ENCODE assay signal across 8 cellular contexts in the genomic region with DNA sequence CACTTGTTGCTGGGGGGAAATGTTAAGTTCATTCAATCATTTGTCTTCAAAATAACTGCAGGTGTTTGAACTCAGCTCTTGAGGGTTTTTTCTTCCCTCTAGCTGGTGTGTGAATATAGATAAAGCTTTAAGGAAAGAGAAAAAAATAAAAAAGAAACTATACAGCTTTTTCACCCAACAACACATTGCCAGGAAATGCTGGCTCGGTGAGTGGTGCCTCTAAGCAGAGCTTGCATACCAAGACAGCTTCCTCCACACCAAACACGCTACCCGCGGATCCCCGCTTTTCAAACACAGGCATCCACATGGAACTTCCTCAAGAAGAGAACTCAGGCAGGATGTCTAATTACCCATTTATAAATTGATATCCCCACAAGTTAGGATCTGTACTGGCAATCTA.
DNase-seq lines count a peak whose midpoint lies in the region; ATAC-seq, FAIRE-seq and TF ChIP-seq lines count a peak whose summit lies in the region.

No MANE protein-coding gene starts in this region.

- H3K27ac ChIP-seq in H9 (ENCODE audit: insufficient read length, low read depth, low read length): no peak overlapping the region
- no peak overlapping the region for H3K27ac ChIP-seq in PC-9

- intact Hi-C loops in activated CD4-positive, alpha-beta T cell treated with anti-CD3 and anti-CD28 coated beads, Interleukin-2, amount 10 ng/mL, durations not matched to agents 24 days and 14 days (cut with micrococcal nuclease): loop anchor here (2.0 to 5.0 kb wide), 2 partner anchors 16 to 47 kb away; no protein-coding TSS in a partner anchor
- intact Hi-C loops in PC-9 (cut with micrococcal nuclease; ENCODE audit: unreplicated experiment): no loop called here

- H3K4me2 ChIP-seq in H9 (ENCODE audit: insufficient read depth, insufficient read length, low read length): no peak overlapping the region
- H3K4me2 ChIP-seq in PC-9: no peak overlapping the region

- peaks cover 10% of the 10 kb centered on the region for H3K9me3 Mint-ChIP-seq in activated CD4-positive, alpha-beta T cell treated with anti-CD3 and anti-CD28 coated beads, Interleukin-2, amount 10 ng/mL, durations not matched to agents 24 days and 14 days
- H3K9me3 Mint-ChIP-seq in naive thymus-derived CD8-positive, alpha-beta T cell: no peaks in the 10 kb centered on the region
- H3K9me3 Mint-ChIP-seq in nephron progenitor cell (no peaks in the 10 kb centered on the region), H9 (no peaks in the 10 kb centered on the region)

- no peak for FAIRE-seq in GM19239 (lab: Jason Lieb, UNC)

- H3K9ac ChIP-seq in H9 (ENCODE audit: extremely low read depth, insufficient read length, low read length): no peak overlapping the region

- WGBS in H9 (ENCODE audit: extremely low coverage, insufficient read length, low lambda C conversion rate): no CpG with 5 or more reads among the region's 5 CpGs

- H3K9me3 ChIP-seq in H9 (ENCODE audit: control insufficient read depth, low read depth, low read length) (no peaks in the 10 kb centered on the region), PC-9 (ENCODE audit: insufficient read depth, low read depth) (no peaks in the 10 kb centered on the region)

- H3K14ac ChIP-seq in H9 (ENCODE audit: insufficient read depth, low read length): no peak overlapping the region

- no peak overlapping the region for H2BK5ac ChIP-seq in H9 (ENCODE audit: insufficient read length, low read length)

- CTCF ChIA-PET in PC-9 (lab: Charles Lee): no interaction called here

- POLR2A ChIA-PET in naive thymus-derived CD8-positive, alpha-beta T cell (lab: Charles Lee): no interaction called here
- POLR2A ChIA-PET in PC-9 (lab: Charles Lee; ENCODE audit: unreplicated experiment): no interaction called here

- no peaks in the 10 kb centered on the region for H3K27me3 Mint-ChIP-seq in activated CD4-positive, alpha-beta T cell treated with anti-CD3 and anti-CD28 coated beads, Interleukin-2, amount 10 ng/mL, durations not matched to agents 24 days and 14 days
- no peaks in the 10 kb centered on the region for H3K27me3 Mint-ChIP-seq in naive thymus-derived CD8-positive, alpha-beta T cell
- no peaks in the 10 kb centered on the region for H3K27me3 Mint-ChIP-seq in nephron progenitor cell (ENCODE audit: low read depth, poor library complexity)
- H3K27me3 Mint-ChIP-seq in H9 (ENCODE audit: low read depth): no peaks in the 10 kb centered on the region

- H2BK20ac ChIP-seq in H9 (ENCODE audit: low read depth, low read length, poor library complexity, severe bottlenecking): no peak overlapping the region

- H3K23me2 ChIP-seq in H9 (ENCODE audit: insufficient read length, low read depth, low read length, poor library complexity, severe bottlenecking): no peaks in the 10 kb centered on the region

- H2AFZ ChIP-seq in H9 (ENCODE audit: low read length) (no peak overlapping the region), PC-9 (no peak overlapping the region)

- TF ChIP-seq CTCF in nephron progenitor cell (IDR thresholded peaks at IDR 0.05): no peak
- no peak for TF ChIP-seq CTCF in H9 (conservative IDR thresholded peaks at IDR 0.05)
- TF ChIP-seq CTCF in PC-9 (conservative IDR thresholded peaks at IDR 0.05): no peak

- H3K4me3 ChIP-seq in PC-9: no peak overlapping the region

- no peaks in the 10 kb centered on the region for H3K79me1 ChIP-seq in H9 (ENCODE audit: insufficient read depth, low read depth, low read length, poor library complexity, severe bottlenecking)

- H3K9me2 ChIP-seq in PC-9 (ENCODE audit: insufficient read depth): no peaks in the 10 kb centered on the region

- no peaks in the 10 kb centered on the region for H3F3A ChIP-seq in PC-9 (ENCODE audit: insufficient read depth, low read depth)

- H4K8ac ChIP-seq in H9 (replicated peaks; ENCODE audit: insufficient read length, low read depth, low read length): no peak overlapping the region

- H3K4me1 ChIP-seq in H9 (ENCODE audit: insufficient read depth, low read length): no peaks in the 10 kb centered on the region
- H3K4me1 ChIP-seq in PC-9 (replicated peaks; ENCODE audit: insufficient read depth): no peaks in the 10 kb centered on the region

- no peak overlapping the region for H2BK12ac ChIP-seq in H9 (ENCODE audit: insufficient read length, low read depth, low read length)

- H3K36me3 Mint-ChIP-seq in activated CD4-positive, alpha-beta T cell treated with anti-CD3 and anti-CD28 coated beads, Interleukin-2, amount 10 ng/mL, durations not matched to agents 24 days and 14 days (ENCODE audit: low read depth): peaks cover 1% of the 10 kb centered on the region
- H3K36me3 Mint-ChIP-seq in naive thymus-derived CD8-positive, alpha-beta T cell: no peaks in the 10 kb centered on the region
- no peaks in the 10 kb centered on the region for H3K36me3 Mint-ChIP-seq in nephron progenitor cell (ENCODE audit: low read depth)
- no peaks in the 10 kb centered on the region for H3K36me3 Mint-ChIP-seq in H9 (ENCODE audit: insufficient read depth in 1 of 3, low read depth in 3 of 3)

- no TSS peak for BruUV-seq in PC-9 (replicated peaks; lab: Mats Ljungman, UMichigan)

- peak overlapping the region; percentile 88 for H3K27ac Mint-ChIP-seq in activated CD4-positive, alpha-beta T cell treated with anti-CD3 and anti-CD28 coated beads, Interleukin-2, amount 10 ng/mL, durations not matched to agents 24 days and 14 days
- peak overlapping the region in 6 of 10 donors; percentile 7 to 77 (median 33) for H3K27ac Mint-ChIP-seq in naive thymus-derived CD8-positive, alpha-beta T cell
- H3K27ac Mint-ChIP-seq in nephron progenitor cell: no peak overlapping the region
- H3K27ac Mint-ChIP-seq in H9: no peak overlapping the region

- no peak overlapping the region for H4K91ac ChIP-seq in H9 (ENCODE audit: insufficient read length, low read depth, low read length)

- ATAC-seq in GM18858 (IDR thresholded peaks at IDR 0.05; ENCODE audit: unreplicated experiment): peak; percentile 33
- ATAC-seq in HG02973 (IDR thresholded peaks at IDR 0.05; ENCODE audit: unreplicated experiment): peak; percentile 54
- peak; percentile 42 to 83 for ATAC-seq in naive thymus-derived CD8-positive, alpha-beta T cell

- H2AK5ac ChIP-seq in H9 (ENCODE audit: insufficient read length, low read length): no peak overlapping the region

- H3K56ac ChIP-seq in H9 (ENCODE audit: insufficient read length, low read depth, low read length): no peak overlapping the region

- peak; percentile 88 for DNase-seq in activated CD4-positive, alpha-beta T cell treated with anti-CD3 and anti-CD28 coated beads, Interleukin-2, amount 10 ng/mL, durations not matched to agents 24 days and 14 days
- DNase-seq in naive thymus-derived CD8-positive, alpha-beta T cell: peak in 4 of 10 donors; percentile 8 to 39 (median 27)
- DNase-seq in GM19239 (ENCODE audit: insufficient read length, low spot score) (no peak), nephron progenitor cell (no peak), H9 (no peak), PC-9 (no peak)

- H3K36me3 ChIP-seq in PC-9 (ENCODE audit: low read depth): no peaks in the 10 kb centered on the region

- H4K20me1 ChIP-seq in H9 (ENCODE audit: control insufficient read depth, insufficient read depth, insufficient read length) (no peaks in the 10 kb centered on the region), PC-9 (ENCODE audit: insufficient read depth) (no peaks in the 10 kb centered on the region)

- no peak overlapping the region for H3K4ac ChIP-seq in H9 (ENCODE audit: low read depth, low read length)

- peaks cover 49% of the 10 kb centered on the region for H3K4me1 Mint-ChIP-seq in activated CD4-positive, alpha-beta T cell treated with anti-CD3 and anti-CD28 coated beads, Interleukin-2, amount 10 ng/mL, durations not matched to agents 24 days and 14 days
- H3K4me1 Mint-ChIP-seq in naive thymus-derived CD8-positive, alpha-beta T cell: peaks cover 12 to 27% (median 22%) of the 10 kb centered on the region in 4 donors
- peaks cover 4% of the 10 kb centered on the region for H3K4me1 Mint-ChIP-seq in nephron progenitor cell
- peaks cover 0 to 3% of the 10 kb centered on the region in 2 experiments; a peak in 3 of 4 replicates for H3K4me1 Mint-ChIP-seq in H9

- H3K27me3 ChIP-seq in H9 (ENCODE audit: insufficient read depth, low read length) (no peaks in the 10 kb centered on the region), PC-9 (ENCODE audit: insufficient read depth, low read depth) (no peaks in the 10 kb centered on the region)

- no peak overlapping the region for H4K5ac ChIP-seq in H9 (ENCODE audit: insufficient read length, low read depth, low read length)

- no peak overlapping the region for H2BK15ac ChIP-seq in H9 (ENCODE audit: low read depth, low read length)

- no peak overlapping the region for H2BK120ac ChIP-seq in H9 (ENCODE audit: low read depth, low read length, poor library complexity, severe bottlenecking)

- no peak overlapping the region for H3T11ph ChIP-seq in H9 (ENCODE audit: low read length)

- no peak overlapping the region for H3K23ac ChIP-seq in H9 (ENCODE audit: insufficient read length, low read depth, low read length)

- peak overlapping the region; percentile 69 for H3K4me3 Mint-ChIP-seq in activated CD4-positive, alpha-beta T cell treated with anti-CD3 and anti-CD28 coated beads, Interleukin-2, amount 10 ng/mL, durations not matched to agents 24 days and 14 days
- H3K4me3 Mint-ChIP-seq in naive thymus-derived CD8-positive, alpha-beta T cell: peak overlapping the region; percentile 29 to 75 (median 58)
- no peak overlapping the region for H3K4me3 Mint-ChIP-seq in nephron progenitor cell
- no peak overlapping the region for H3K4me3 Mint-ChIP-seq in H9

- H3K79me2 ChIP-seq in H9 (ENCODE audit: insufficient read depth, low read length) (no peaks in the 10 kb centered on the region), PC-9 (ENCODE audit: low read depth) (no peaks in the 10 kb centered on the region)

- no peak overlapping the region for H3K18ac ChIP-seq in H9 (ENCODE audit: insufficient read length, low read depth, low read length)

Comparison
In these comparisons a context has a peak if more than half of its experiments do, and no peak if none do; other contexts are left out.
1. H3K27ac Mint-ChIP-seq: peak in activated CD4-positive, alpha-beta T cell treated with anti-CD3 and anti-CD28 coated beads, Interleukin-2, amount 10 ng/mL, durations not matched to agents 24 days and 14 days (single experiment) and naive thymus-derived CD8-positive, alpha-beta T cell (6 of 10); none in nephron progenitor cell (single experiment) and H9 (0 of 3).
2. H3K4me3 Mint-ChIP-seq: peak in activated CD4-positive, alpha-beta T cell treated with anti-CD3 and anti-CD28 coated beads, Interleukin-2, amount 10 ng/mL, durations not matched to agents 24 days and 14 days (single experiment) and naive thymus-derived CD8-positive, alpha-beta T cell (10 of 10); none in nephron progenitor cell (single experiment) and H9 (0 of 2).
3. Peak in every context shown above with its lines, with median percentiles within 50 percentile points of each other: ATAC-seq.